ENCODE assay signal across 1 cellular context in the genomic region with DNA sequence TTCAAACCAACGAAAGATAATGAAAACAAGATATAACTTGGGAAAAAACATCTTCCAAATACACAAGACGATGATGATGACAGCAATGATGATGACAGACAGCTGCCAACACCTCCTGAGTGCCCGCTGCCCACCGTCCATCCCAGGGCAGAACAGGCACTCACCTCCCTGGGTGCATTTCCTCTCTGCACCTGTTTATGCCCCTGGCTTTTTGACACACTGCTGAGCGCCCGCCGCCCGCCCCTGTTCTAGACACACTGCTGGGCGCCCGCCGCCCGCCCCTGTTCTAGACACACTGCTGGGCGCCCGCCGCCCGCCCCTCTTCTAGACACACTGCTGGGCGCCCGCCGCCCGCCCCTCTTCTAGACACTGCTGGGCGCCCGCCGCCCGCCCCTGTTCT. TPM values are rescaled to one million over a fixed set of nuclear protein-coding genes. Genes with fewer than 3 reads are reported as not detected.
"Had no signal": no experiment of that assay in that cellular context is flagged by ENCODE, and none has a peak within 500 bp of the region (broad histone marks: within the 10 kb centered on the region; RNA-seq: fewer than 3 reads in every experiment).

No MANE protein-coding gene starts in this region.

RNA-seq across cellular contexts. Expression of a gene that starts 40.4 kb away (rescaled TPM):
- polyA plus RNA-seq: naive thymus-derived CD4-positive, alpha-beta T cell had no signal
